Comparison of ENCODE assay signal across 22 cellular contexts in the genomic region with DNA sequence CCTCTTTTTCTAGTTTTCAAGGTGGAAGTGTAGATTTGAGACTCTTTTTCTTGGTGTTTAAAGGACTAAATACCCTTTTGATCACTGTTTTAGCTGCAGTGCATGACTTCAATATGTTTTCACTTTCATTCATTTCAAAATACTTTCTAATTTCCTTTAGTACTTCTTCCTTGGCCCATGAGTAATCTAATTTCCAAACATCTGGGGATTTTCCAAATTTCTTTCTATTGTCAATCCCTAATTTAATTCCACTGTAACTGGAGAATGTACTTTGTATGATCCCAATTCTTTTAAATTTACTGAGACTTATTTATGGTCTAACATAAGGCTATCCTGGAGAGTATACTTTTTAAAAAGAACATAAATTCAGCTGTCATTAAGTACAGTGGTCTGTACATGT.
"Had no signal": no experiment of that assay in that cellular context is flagged by ENCODE, and none has a peak within 500 bp of the region (broad histone marks: within the 10 kb centered on the region; RNA-seq: fewer than 3 reads in every experiment).

No MANE protein-coding gene starts in this region.

- DNase-seq: activated CD4-positive, alpha-beta memory T cell treated with anti-CD3 and anti-CD28 coated beads, Interleukin-2, amount 10 ng/mL, durations not matched to agents 7 days and 5 days; activated CD4-positive, alpha-beta T cell treated with anti-CD3 and anti-CD28 coated beads for 1 hour; activated CD4-positive, alpha-beta T cell treated with anti-CD3 and anti-CD28 coated beads, Interleukin-2, amount 10 ng/mL, durations not matched to agents 7 days and 5 days; activated CD8-positive, alpha-beta memory T cell treated with anti-CD3 and anti-CD28 coated beads, Interleukin-2, amount 10 ng/mL, durations not matched to agents 7 days and 5 days; activated T-cell treated with anti-CD3 and anti-CD28 coated beads, Interleukin-2, amount 50 U/mL, for 48 hours; amniotic stem cell; brain microvascular endothelial cell; caudate nucleus; cortex of kidney; islet precursor cell; left ventricle myocardium inferior; posterior cingulate gyrus; right cardiac atrium; stimulated activated CD4-positive, alpha-beta T cell treated with anti-CD3 and anti-CD28 coated beads, Interleukin-15, amount 100 ng/mL, for 24 hours; stimulated activated CD4-positive, alpha-beta T cell treated with anti-CD3 and anti-CD28 coated beads, Interleukin-2, amount 100 ng/mL, for 24 hours; stimulated activated naive B cell treated with anti-CD40 and anti-IgM and Interleukin-4, amounts not matched to agents 10 μg/mL and 1 μg/mL and 100 μg/mL, for 72 hours; stomach; T-helper 2 cell had no signal

- H3K27me3 Mint-ChIP-seq: activated CD4-positive, alpha-beta memory T cell treated with anti-CD3 and anti-CD28 coated beads, Interleukin-2, amount 10 ng/mL, durations not matched to agents 7 days and 5 days; activated CD4-positive, alpha-beta T cell treated with anti-CD3 and anti-CD28 coated beads, Interleukin-2, amount 10 ng/mL, durations not matched to agents 7 days and 5 days; activated CD8-positive, alpha-beta memory T cell treated with anti-CD3 and anti-CD28 coated beads, Interleukin-2, amount 10 ng/mL, durations not matched to agents 7 days and 5 days; activated naive CD8-positive, alpha-beta T cell; stimulated activated naive B cell treated with anti-CD40 and anti-IgM and Interleukin-4, amounts not matched to agents 10 μg/mL and 1 μg/mL and 100 μg/mL, for 72 hours had no signal

- ATAC-seq: activated CD8-positive, alpha-beta memory T cell treated with anti-CD3 and anti-CD28 coated beads, Interleukin-2, amount 10 ng/mL, durations not matched to agents 7 days and 5 days; gastroesophageal sphincter; right cardiac atrium; stimulated activated naive B cell treated with anti-CD40 and anti-IgM and Interleukin-4, amounts not matched to agents 10 μg/mL and 1 μg/mL and 100 μg/mL, for 72 hours had no signal

- H3K27ac Mint-ChIP-seq: activated CD4-positive, alpha-beta memory T cell treated with anti-CD3 and anti-CD28 coated beads, Interleukin-2, amount 10 ng/mL, durations not matched to agents 7 days and 5 days; activated CD4-positive, alpha-beta T cell treated with anti-CD3 and anti-CD28 coated beads, Interleukin-2, amount 10 ng/mL, durations not matched to agents 7 days and 5 days; activated CD8-positive, alpha-beta memory T cell treated with anti-CD3 and anti-CD28 coated beads, Interleukin-2, amount 10 ng/mL, durations not matched to agents 7 days and 5 days; activated naive CD8-positive, alpha-beta T cell; activated T-helper 2 cell treated with anti-CD3 and anti-CD28 coated beads, Interferon-gamma antibody, Interleukin-2, Interleukin-4, amounts not matched to agents 10 μg/mL and 5 μg/mL and 100 μg/mL, durations not matched to agents 14 hours and 24 hours and 36 hours; nephron; stimulated activated naive B cell treated with anti-CD40 and anti-IgM and Interleukin-4, amounts not matched to agents 10 μg/mL and 1 μg/mL and 100 μg/mL, for 72 hours had no signal

- H3K9me3 Mint-ChIP-seq: activated CD4-positive, alpha-beta memory T cell treated with anti-CD3 and anti-CD28 coated beads, Interleukin-2, amount 10 ng/mL, durations not matched to agents 7 days and 5 days; activated CD4-positive, alpha-beta T cell treated with anti-CD3 and anti-CD28 coated beads, Interleukin-2, amount 10 ng/mL, durations not matched to agents 7 days and 5 days; activated T-helper 2 cell treated with anti-CD3 and anti-CD28 coated beads, Interferon-gamma antibody, Interleukin-2, Interleukin-4, amounts not matched to agents 10 μg/mL and 5 μg/mL and 100 μg/mL, durations not matched to agents 14 hours and 24 hours and 36 hours; stimulated activated naive B cell treated with anti-CD40 and anti-IgM and Interleukin-4, amounts not matched to agents 10 μg/mL and 1 μg/mL and 100 μg/mL, for 72 hours had no signal

- H3K4me3 Mint-ChIP-seq: activated CD4-positive, alpha-beta memory T cell treated with anti-CD3 and anti-CD28 coated beads, Interleukin-2, amount 10 ng/mL, durations not matched to agents 7 days and 5 days; activated CD4-positive, alpha-beta T cell treated with anti-CD3 and anti-CD28 coated beads, Interleukin-2, amount 10 ng/mL, durations not matched to agents 7 days and 5 days; activated CD8-positive, alpha-beta memory T cell treated with anti-CD3 and anti-CD28 coated beads, Interleukin-2, amount 10 ng/mL, durations not matched to agents 7 days and 5 days; activated naive CD8-positive, alpha-beta T cell; nephron; stimulated activated naive B cell treated with anti-CD40 and anti-IgM and Interleukin-4, amounts not matched to agents 10 μg/mL and 1 μg/mL and 100 μg/mL, for 72 hours had no signal
